ENCODE assay signal across 8 cellular contexts in genomic region chr12:124774462-124775167, GRCh38.
DNase-seq lines count a peak whose midpoint lies in the region; ATAC-seq, FAIRE-seq and TF ChIP-seq lines count a peak whose summit lies in the region.

No MANE protein-coding gene starts in this region.

- BruUV-seq in GM12878 (replicated peaks; lab: Mats Ljungman, UMichigan): no TSS peak

- peaks cover 70% of the 10 kb centered on the region for H3K4me1 ChIP-seq in GM12878 (ENCODE audit: control insufficient read depth, insufficient read depth, low read length)
- H3K4me1 ChIP-seq in mononuclear cell (ENCODE audit: insufficient read depth, low read length): peaks cover 56% of the 10 kb centered on the region

- peak; percentile 22 for TF ChIP-seq RAD21 in GM12878 (IDR thresholded peaks at IDR 0.05; ENCODE audit: insufficient read depth, low read depth, low read length)

- peak overlapping the region; percentile 60 for H3K4me3 ChIP-seq in SK-N-MC
- H3K4me3 ChIP-seq in GM12878: peak overlapping the region; percentile 34; the same call in 1 of the 2 replicates
- H3K4me3 ChIP-seq in mononuclear cell (ENCODE audit: low read length): peak overlapping the region; percentile 2

- TF ChIP-seq EP300 in GM12878 (IDR thresholded peaks at IDR 0.05; ENCODE audit: borderline replicate concordance in 1 of 2, control insufficient read depth in 1 of 2, low read depth in 2 of 2, low read length in 2 of 2): peak; percentile 91 to 94

- TF ChIP-seq CTCF in GM12878 (IDR thresholded peaks at IDR 0.05 in 2 of 3, conservative IDR thresholded peaks at IDR 0.05 in 1 of 3; ENCODE audit: control insufficient read depth in 2 of 3, extremely low read depth in 1 of 3, insufficient read depth in 1 of 3, low read depth in 3 of 3, low read length in 3 of 3): 0 out of 6 replicates have a peak, but pooled peaks of 1 of the 3 experiments have one; percentile 2

- SMC1A ChIA-PET in GM12878 (lab: Charles Lee; ENCODE audit: uncharacterized antibody, unreplicated experiment): interaction anchor here (0.7 to 3.7 kb wide), 20 partner anchors 8 to 229 kb away, joined by 3 to 31 read pairs (median 4); no protein-coding TSS in a partner anchor

- FAIRE-seq in GM12878 (lab: Jason Lieb, UNC): peak; percentile 100

- in situ Hi-C loops in GM12878 (cut with MboI): loop anchor here (25.0 kb wide), 1 partner anchor 412 kb away; no protein-coding TSS in a partner anchor

- H3K27ac ChIP-seq in SK-N-MC (peak overlapping the region; percentile 56), GM12878 (ENCODE audit: control insufficient read depth, insufficient read depth) (peak overlapping the region; percentile 98)

- peaks cover 5% of the 10 kb centered on the region; the same call in 1 of the 2 replicates for H3K79me2 ChIP-seq in GM12878 (ENCODE audit: control insufficient read depth, insufficient read depth, low read length)

- H3K4me3 Mint-ChIP-seq in stimulated activated naive CD8-positive, alpha-beta T cell treated with anti-CD3 and anti-CD28 coated beads, Interleukin-15, amount 100 ng/mL, for 72 hours: peak overlapping the region; percentile 79

- POLR2A ChIA-PET in GM12878 (lab: Charles Lee): interaction anchor here (0.7 to 2.8 kb wide), 16 partner anchors 88 to 737 kb away, joined by 3 to 20 read pairs (median 4); partner anchors contain the start of genes SCARB1 and UBC

- H4K20me1 ChIP-seq in GM12878 (ENCODE audit: control insufficient read depth, insufficient read depth): no peaks in the 10 kb centered on the region

- RAD21 ChIA-PET in GM12878 (lab: Charles Lee; ENCODE audit: unreplicated experiment): interaction anchor here (0.7 to 4.2 kb wide), 19 partner anchors 31 to 280 kb away, joined by 3 to 40 read pairs (median 6); partner anchors contain the start of gene SCARB1

- ATAC-seq in HG03039 (IDR thresholded peaks at IDR 0.05; ENCODE audit: unreplicated experiment) (peak; percentile 58), GM12878 (peak; percentile 79)
- peak; percentile 95 for ATAC-seq in stimulated activated naive CD8-positive, alpha-beta T cell treated with anti-CD3 and anti-CD28 coated beads, Interleukin-15, amount 100 ng/mL, for 72 hours

- intact Hi-C loops in GM12878 (cut with micrococcal nuclease; ENCODE audit: unreplicated experiment): loop anchor here (1.0 to 10.0 kb wide), 9 partner anchors 21 to 1890 kb away; partner anchors contain the start of gene RILPL2

- TF ChIP-seq POLR2A in GM12878 (IDR thresholded peaks at IDR 0.05; ENCODE audit: low read depth, low read length): peak; percentile 41; the same call in 1 of the 2 replicates

- peak; percentile 85 for DNase-seq in activated naive CD4-positive, alpha-beta T cell treated with Interleukin-2 at 50 U/mL for 16 hours
- no peak for DNase-seq in activated naive CD4-positive, alpha-beta T cell (lab: John Stamatoyannopoulos, UW)
- DNase-seq in SK-N-MC (ENCODE audit: low read depth, low spot score) (peak; percentile 48), GM12878 (ENCODE audit: low read depth, low spot score) (peak; percentile 100), NCI-H2029 treated with DMSO at 0.1 percent for 48 hours (lab: John Stamatoyannopoulos, UW) (no peak)
- peak; percentile 87 to 94 for DNase-seq in stimulated activated naive CD8-positive, alpha-beta T cell treated with anti-CD3 and anti-CD28 coated beads, Interleukin-15, amount 100 ng/mL, for 72 hours

- H3K9me3 ChIP-seq in SK-N-MC (ENCODE audit: low read depth, low read length) (no peaks in the 10 kb centered on the region), GM12878 (replicated peaks; ENCODE audit: control insufficient read depth, insufficient read depth, low read length) (no peaks in the 10 kb centered on the region; the same call in 1 of the 3 replicates), mononuclear cell (ENCODE audit: low read depth, low read length) (no peaks in the 10 kb centered on the region)

- H3K9ac ChIP-seq in SK-N-MC (ENCODE audit: insufficient read length): no peak overlapping the region
- H3K9ac ChIP-seq in GM12878 (ENCODE audit: control insufficient read depth, insufficient read depth, low read length): peak overlapping the region; percentile 75

- H3K27ac Mint-ChIP-seq in stimulated activated naive CD8-positive, alpha-beta T cell treated with anti-CD3 and anti-CD28 coated beads, Interleukin-15, amount 100 ng/mL, for 72 hours: peak overlapping the region; percentile 84 to 88

- peaks cover 62% of the 10 kb centered on the region for H3K4me1 Mint-ChIP-seq in stimulated activated naive CD8-positive, alpha-beta T cell treated with anti-CD3 and anti-CD28 coated beads, Interleukin-15, amount 100 ng/mL, for 72 hours

- H3K27me3 Mint-ChIP-seq in stimulated activated naive CD8-positive, alpha-beta T cell treated with anti-CD3 and anti-CD28 coated beads, Interleukin-15, amount 100 ng/mL, for 72 hours: peaks cover 35% of the 10 kb centered on the region

- CTCF ChIA-PET in GM12878 (lab: Yijun Ruan, JAX): interaction anchor here (0.8 to 5.1 kb wide), 12 partner anchors 13 to 281 kb away, joined by 3 to 61 read pairs (median 4); no protein-coding TSS in a partner anchor

- 1% methylated on average over 15 of the region's 15 CpGs for WGBS in GM12878 (ENCODE audit: insufficient coverage, insufficient replicate concordance, low lambda C conversion rate, missing lambda C conversion rate)

- H2AFZ ChIP-seq in GM12878 (ENCODE audit: control insufficient read depth, low read depth, low read length): peak overlapping the region; percentile 57

- H3K27me3 ChIP-seq in GM12878 (replicated peaks in 1 of 2; ENCODE audit: control insufficient read depth in 2 of 2, insufficient read depth in 2 of 2, low read length in 1 of 2) (no peaks in the 10 kb centered on the region), mononuclear cell (ENCODE audit: insufficient read depth, low read length) (no peaks in the 10 kb centered on the region)

- peaks cover 5 to 16% of the 10 kb centered on the region in 2 donors for H3K9me3 Mint-ChIP-seq in stimulated activated naive CD8-positive, alpha-beta T cell treated with anti-CD3 and anti-CD28 coated beads, Interleukin-15, amount 100 ng/mL, for 72 hours

- no peaks in the 10 kb centered on the region for H3K36me3 ChIP-seq in SK-N-MC (ENCODE audit: insufficient read depth, low read length)
- peaks cover 5 to 7% of the 10 kb centered on the region in 2 experiments; a peak in 2 of 4 replicates for H3K36me3 ChIP-seq in GM12878 (ENCODE audit: control insufficient read depth in 2 of 2, insufficient read depth in 2 of 2, low read length in 1 of 2)

- peak overlapping the region; percentile 74 for H3K4me2 ChIP-seq in GM12878 (ENCODE audit: control insufficient read depth, insufficient read depth)

TF ChIP-seq in GM12878, 131 proteins besides CTCF, POLR2A, EP300 and RAD21 (continues in another document):
- TF ChIP-seq SPI1 (IDR thresholded peaks at IDR 0.05; ENCODE audit: borderline replicate concordance, insufficient read depth, low read depth, low read length) (peak; percentile 87), BCLAF1 (IDR thresholded peaks at IDR 0.05) (no peak), MEF2A (IDR thresholded peaks at IDR 0.05; ENCODE audit: insufficient read depth, low read depth, low read length) (peak; percentile 73; the same call in 1 of the 2 replicates), BHLHE40 (IDR thresholded peaks at IDR 0.05; ENCODE audit: borderline replicate concordance in 1 of 2, low read depth in 2 of 2, low read length in 1 of 2) (peak; percentile 68 to 74), MTA3 (IDR thresholded peaks at IDR 0.05; ENCODE audit: borderline replicate concordance, low read length) (peak; percentile 95; the same call in 1 of the 2 replicates), BACH1 (IDR thresholded peaks at IDR 0.05; ENCODE audit: borderline replicate concordance) (peak; percentile 85; the same call in 1 of the 2 replicates), EED (IDR thresholded peaks at IDR 0.05; ENCODE audit: low read depth) (peak; percentile 99), IRF4 (IDR thresholded peaks at IDR 0.05; ENCODE audit: low read depth, low read length) (peak; percentile 99), FOXM1 (IDR thresholded peaks at IDR 0.05; ENCODE audit: low read depth, low read length) (peak; percentile 99), SREBF1 (IDR thresholded peaks at IDR 0.05; ENCODE audit: low read length) (no peak), ZNF274 (IDR thresholded peaks at IDR 0.05; ENCODE audit: insufficient read depth, insufficient read length) (no peak), MXI1 (IDR thresholded peaks at IDR 0.05; ENCODE audit: low read depth, low read length) (peak; percentile 55; the same call in 1 of the 2 replicates), PKNOX1 (IDR thresholded peaks at IDR 0.05) (peak; percentile 80; the same call in 1 of the 2 replicates)

Comparison
In these comparisons a context has a peak if more than half of its experiments do, and no peak if none do; other contexts are left out.
1. DNase-seq: peak in activated naive CD4-positive, alpha-beta T cell treated with Interleukin-2 at 50 U/mL for 16 hours (single experiment), SK-N-MC (single experiment), GM12878 (single experiment) and stimulated activated naive CD8-positive, alpha-beta T cell treated with anti-CD3 and anti-CD28 coated beads, Interleukin-15, amount 100 ng/mL, for 72 hours (2 of 2); none in activated naive CD4-positive, alpha-beta T cell (0 of 4) and NCI-H2029 treated with DMSO at 0.1 percent for 48 hours (single experiment).
2. H3K4me3 ChIP-seq: peak in every context shown above with its lines; median percentile 60 in SK-N-MC; 34 in GM12878; 2 in mononuclear cell.
3. Peak in every context shown above with its lines, with median percentiles within 50 percentile points of each other: ATAC-seq.